Comparison of ENCODE assay signal across 1 cellular context in genomic region chr16:22397459-22397858, GRCh38.
TF ChIP-seq lines count a peak whose summit lies in the region.

No MANE protein-coding gene starts in this region.

TF ChIP-seq in SK-N-SH treated with all-trans-retinoic acid at 6 μM for 48 hours, 23 proteins besides CTCF, POLR2A, EP300 and RAD21 (continued from another document):
- TF ChIP-seq CREB5 (CRISPR knock-in tag; IDR thresholded peaks at IDR 0.05; ENCODE audit: low read depth) (no peak), GLIS3 (CRISPR knock-in tag; IDR thresholded peaks at IDR 0.05) (no peak)
